In the genomic region with DNA sequence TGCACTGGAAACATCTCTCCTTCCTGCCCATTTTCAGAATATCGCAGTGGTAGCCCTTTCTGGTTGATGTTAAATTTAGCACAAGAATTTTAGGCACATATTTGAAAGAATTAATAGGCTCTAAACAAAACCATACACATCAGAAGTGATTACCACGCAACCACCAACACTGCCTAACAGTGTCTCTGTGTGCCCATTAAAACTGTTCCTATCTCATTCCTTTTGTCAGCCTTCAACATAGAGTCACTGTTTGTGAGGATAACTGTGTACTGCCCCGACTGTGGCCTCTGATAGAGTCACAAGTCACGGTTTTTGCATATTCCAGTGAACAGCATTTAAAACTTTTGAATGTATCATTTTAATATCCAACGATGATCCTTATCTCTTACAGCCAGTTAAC, we compare ENCODE assay signal across 18 cellular contexts.
DNase-seq lines count a peak whose midpoint lies in the region; FAIRE-seq and TF ChIP-seq lines count a peak whose summit lies in the region.
"Had no signal": no experiment of that assay in that cellular context is flagged by ENCODE, and none has a peak within 500 bp of the region (broad histone marks: within the 10 kb centered on the region; RNA-seq: fewer than 3 reads in every experiment).

No MANE protein-coding gene starts in this region.

- H3K4me3 Mint-ChIP-seq in astrocyte (ENCODE audit: unreplicated experiment) (no peak overlapping the region), neural crest cell (no peak overlapping the region)
- H3K4me3 Mint-ChIP-seq: CD14-positive monocyte had no signal

- no peak overlapping the region for H4K8ac ChIP-seq in mesenchymal stem cell (ENCODE audit: low read length)

- H3K27me3 ChIP-seq in astrocyte (ENCODE audit: insufficient read depth, low read length) (no peaks in the 10 kb centered on the region), skeletal muscle satellite cell (ENCODE audit: control insufficient read depth, insufficient read depth, low read length) (no peaks in the 10 kb centered on the region), mesenchymal stem cell (ENCODE audit: control insufficient read depth in 1 of 2, insufficient read depth in 1 of 2, low read length in 2 of 2) (peaks cover 0 to 3% of the 10 kb centered on the region in 2 experiments), tibial artery (no peaks in the 10 kb centered on the region)

- FAIRE-seq in GM12891 (lab: Jason Lieb, UNC) (peak; percentile 5), astrocyte (lab: Jason Lieb, UNC) (no peak)

- no peaks in the 10 kb centered on the region for H3K9me3 ChIP-seq in astrocyte (ENCODE audit: insufficient read depth, low read depth, low read length)
- no peaks in the 10 kb centered on the region for H3K9me3 ChIP-seq in skeletal muscle satellite cell (replicated peaks; ENCODE audit: low read length)
- no peaks in the 10 kb centered on the region for H3K9me3 ChIP-seq in mesenchymal stem cell (ENCODE audit: control insufficient read depth, low read length)
- H3K9me3 ChIP-seq in tibial artery: no peaks in the 10 kb centered on the region

- H3K4me3 ChIP-seq in astrocyte (ENCODE audit: insufficient read depth, low read depth, low read length) (no peak overlapping the region), skeletal muscle satellite cell (ENCODE audit: low read length) (peak overlapping the region; percentile 46), mesenchymal stem cell (ENCODE audit: insufficient read depth in 1 of 2, low read depth in 1 of 2, low read length in 2 of 2) (no peak overlapping the region), tibial artery (no peak overlapping the region)
- H3K4me3 ChIP-seq: SK-N-MC had no signal

- H3K4me1 Mint-ChIP-seq in astrocyte (ENCODE audit: low read depth, unreplicated experiment): peaks cover 5% of the 10 kb centered on the region
- H3K4me1 Mint-ChIP-seq in neural crest cell: peaks cover 19% of the 10 kb centered on the region

- TF ChIP-seq CTCF in astrocyte (IDR thresholded peaks at IDR 0.05; ENCODE audit: insufficient read depth, low read depth, low read length) (no peak), neural crest cell (conservative IDR thresholded peaks at IDR 0.05) (no peak), tibial artery (IDR thresholded peaks at IDR 0.05) (no peak)

- H3K36me3 ChIP-seq in astrocyte (ENCODE audit: insufficient read depth, low read length): no peaks in the 10 kb centered on the region
- H3K36me3 ChIP-seq in skeletal muscle satellite cell (ENCODE audit: insufficient read depth, low read length): no peaks in the 10 kb centered on the region
- H3K36me3 ChIP-seq in mesenchymal stem cell (ENCODE audit: control insufficient read depth in 1 of 2, insufficient read depth in 2 of 2, low read depth in 1 of 2, low read length in 2 of 2): no peaks in the 10 kb centered on the region
- H3K36me3 ChIP-seq in tibial artery: no peaks in the 10 kb centered on the region

- TF ChIP-seq POLR2A in GM12891 (IDR thresholded peaks at IDR 0.05; ENCODE audit: low read depth, low read length): no peak

- no peak overlapping the region for H2BK120ac ChIP-seq in mesenchymal stem cell (ENCODE audit: low read depth, low read length)

- H3K18ac ChIP-seq in mesenchymal stem cell (ENCODE audit: low read depth in 1 of 2, low read length in 2 of 2): no peak overlapping the region

- peak overlapping the region; percentile 43 for H2AFZ ChIP-seq in astrocyte (ENCODE audit: low read depth, low read length)
- no peak overlapping the region for H2AFZ ChIP-seq in mesenchymal stem cell (ENCODE audit: low read depth, low read length)

- 87% methylated on average over 4 of the region's 5 CpGs for WGBS in mesenchymal stem cell

- H3K23ac ChIP-seq in mesenchymal stem cell (ENCODE audit: low read length in 2 of 2): no peak overlapping the region

- H2BK15ac ChIP-seq in mesenchymal stem cell (ENCODE audit: low read depth, poor library complexity, severe bottlenecking): no peak overlapping the region

- no peak overlapping the region for H2AK5ac ChIP-seq in mesenchymal stem cell (ENCODE audit: low read length, severe bottlenecking)

- no peaks in the 10 kb centered on the region for H3K4me1 ChIP-seq in astrocyte (ENCODE audit: insufficient read depth, low read length)
- H3K4me1 ChIP-seq in skeletal muscle satellite cell (ENCODE audit: control insufficient read depth, insufficient read depth, low read length): peaks cover 10% of the 10 kb centered on the region
- H3K4me1 ChIP-seq in mesenchymal stem cell (ENCODE audit: control insufficient read depth, insufficient read depth, low read depth, low read length): no peaks in the 10 kb centered on the region
- H3K4me1 ChIP-seq in tibial artery: peaks cover 0 to 21% (median 3%) of the 10 kb centered on the region in 4 donors

- H3K27ac ChIP-seq in astrocyte (ENCODE audit: low read depth, low read length) (no peak overlapping the region), mesenchymal stem cell (ENCODE audit: low read length, poor library complexity, severe bottlenecking) (no peak overlapping the region), tibial artery (no peak overlapping the region)
- H3K27ac ChIP-seq: SK-N-MC had no signal

- no peaks in the 10 kb centered on the region for H3K36me3 Mint-ChIP-seq in astrocyte (ENCODE audit: low read depth, unreplicated experiment)
- no peaks in the 10 kb centered on the region for H3K36me3 Mint-ChIP-seq in neural crest cell (ENCODE audit: low read depth)
- H3K36me3 Mint-ChIP-seq: CD14-positive monocyte had no signal

- H3K4ac ChIP-seq in mesenchymal stem cell (ENCODE audit: low read depth in 1 of 2, low read length in 2 of 2): no peak overlapping the region

- no peak for DNase-seq in GM12891 (ENCODE audit: insufficient read length, low spot score)
- no peak for DNase-seq in astrocyte (ENCODE audit: low read depth)
- DNase-seq in neural crest cell (ENCODE audit: low read depth, low spot score): no peak
- no peak for DNase-seq in mesenchymal stem cell
- DNase-seq in tibial artery: no peak
- no peak for DNase-seq in NCI-H510A (lab: John Stamatoyannopoulos, UW)
- DNase-seq: ACHN, DMS79, MM.1S, NCI-H1092 treated with DMSO at 0.1 percent for 48 hours, NCI-H146, NCI-H2029 treated with DMSO at 0.1 percent for 48 hours, NCI-H748 treated with DMSO at 0.1 percent for 48 hours, OCI-M1, SHP77 had no signal

- H3K27me3 Mint-ChIP-seq in astrocyte (ENCODE audit: low read depth, unreplicated experiment) (no peaks in the 10 kb centered on the region), neural crest cell (ENCODE audit: low read depth) (no peaks in the 10 kb centered on the region)

- H3K79me2 ChIP-seq in astrocyte (ENCODE audit: insufficient read depth, low read length): no peaks in the 10 kb centered on the region

- peak overlapping the region; percentile 49 for H3K4me2 ChIP-seq in astrocyte (ENCODE audit: low read length)
- peak overlapping the region; percentile 70 for H3K4me2 ChIP-seq in skeletal muscle satellite cell (ENCODE audit: low read length)
- H3K4me2 ChIP-seq in mesenchymal stem cell (ENCODE audit: low read length, poor library complexity, severe bottlenecking): no peak overlapping the region

- H3K9me3 Mint-ChIP-seq in astrocyte (ENCODE audit: unreplicated experiment): no peaks in the 10 kb centered on the region
- peaks cover under 1% of the 10 kb centered on the region for H3K9me3 Mint-ChIP-seq in neural crest cell
- H3K9me3 Mint-ChIP-seq: CD14-positive monocyte had no signal

- no peak overlapping the region for H2BK5ac ChIP-seq in mesenchymal stem cell (ENCODE audit: low read depth, low read length, poor library complexity, severe bottlenecking)

- no peak overlapping the region for H3K9ac ChIP-seq in astrocyte (ENCODE audit: low read length)
- no peak overlapping the region for H3K9ac ChIP-seq in skeletal muscle satellite cell (ENCODE audit: low read depth, low read length)
- H3K9ac ChIP-seq in mesenchymal stem cell (ENCODE audit: low read length): no peak overlapping the region

- H3K27ac Mint-ChIP-seq in astrocyte (ENCODE audit: unreplicated experiment) (no peak overlapping the region), neural crest cell (ENCODE audit: unreplicated experiment) (peak overlapping the region; percentile 84)
- H3K27ac Mint-ChIP-seq: CD14-positive monocyte had no signal

- no peak overlapping the region for H3K14ac ChIP-seq in mesenchymal stem cell (ENCODE audit: low read length in 2 of 2)

- intact Hi-C loops in tibial artery (cut with DNase I; ENCODE audit: low total_unique reads): no loop called here

- no peaks in the 10 kb centered on the region for H4K20me1 ChIP-seq in astrocyte (ENCODE audit: insufficient read depth, low read length)

- no peak overlapping the region for H2BK12ac ChIP-seq in mesenchymal stem cell (ENCODE audit: low read length in 2 of 2)

- no peaks in the 10 kb centered on the region for H3K79me1 ChIP-seq in mesenchymal stem cell (replicated peaks; ENCODE audit: low read length, poor library complexity, severe bottlenecking)

- H4K91ac ChIP-seq in mesenchymal stem cell (ENCODE audit: low read length): no peak overlapping the region

TF ChIP-seq in GM12891, 5 proteins besides CTCF, POLR2A, EP300 and RAD21:
- TF ChIP-seq TAF1 (IDR thresholded peaks at IDR 0.05; ENCODE audit: low read depth, low read length) (no peak), PAX5 (IDR thresholded peaks at IDR 0.05; ENCODE audit: insufficient read depth, low read length, severe bottlenecking) (no peak), SPI1 (IDR thresholded peaks at IDR 0.05; ENCODE audit: low read depth, low read length) (no peak), POLR2AphosphoS5 (IDR thresholded peaks at IDR 0.05; ENCODE audit: low read depth, low read length) (no peak), POU2F2 (IDR thresholded peaks at IDR 0.05; ENCODE audit: low read depth, low read length) (no peak)
